Comparison of ENCODE assay signal across 11 cellular contexts in the genomic region with DNA sequence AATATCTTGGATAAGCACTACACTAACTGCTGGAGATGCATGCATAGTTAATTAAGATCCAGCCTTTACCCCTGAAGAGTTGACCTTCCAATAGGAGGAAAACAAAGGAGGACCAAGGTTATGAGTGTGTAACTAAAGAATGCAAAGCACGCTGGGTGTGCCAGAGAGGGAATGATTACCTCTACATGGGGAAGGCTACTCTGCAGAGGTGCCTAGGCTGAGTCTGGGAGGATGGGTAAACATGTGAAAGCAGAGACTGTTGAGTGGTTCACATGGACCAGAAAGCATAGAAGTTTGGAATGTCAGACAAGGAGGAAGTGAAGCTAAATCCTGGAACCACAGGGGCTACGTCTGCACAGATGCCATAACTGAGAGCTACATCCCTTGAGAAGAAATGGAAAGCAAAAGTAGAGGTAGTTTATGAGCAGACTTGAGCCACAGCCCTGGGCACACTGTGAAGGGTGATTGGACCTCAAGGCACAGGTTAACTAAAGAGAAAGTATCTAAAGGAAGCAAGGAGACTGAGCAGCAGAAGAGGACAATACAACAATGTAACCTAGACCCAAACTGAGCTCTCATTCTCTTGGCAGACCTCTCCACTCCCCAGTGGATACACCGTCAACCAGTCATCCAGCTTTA.
"Had no signal": no experiment of that assay in that cellular context is flagged by ENCODE, and none has a peak within 500 bp of the region (broad histone marks: within the 10 kb centered on the region; RNA-seq: fewer than 3 reads in every experiment).

No MANE protein-coding gene starts in this region.

- H3K4me3 ChIP-seq: dorsolateral prefrontal cortex, esophagus muscularis mucosa had no signal

- ATAC-seq: left cardiac atrium had no signal

- H3K9me3 ChIP-seq: esophagus muscularis mucosa had no signal

- H3K27me3 Mint-ChIP-seq: activated CD4-positive, alpha-beta memory T cell treated with anti-CD3 and anti-CD28 coated beads, Interleukin-2, amount 10 ng/mL, durations not matched to agents 7 days and 5 days; activated naive CD8-positive, alpha-beta T cell treated with anti-CD3 and anti-CD28 coated beads, Interleukin-2, amount 10 ng/mL, durations not matched to agents 7 days and 5 days had no signal

- H3K27me3 ChIP-seq: dorsolateral prefrontal cortex, esophagus muscularis mucosa had no signal

- H3K27ac ChIP-seq: dorsolateral prefrontal cortex, esophagus muscularis mucosa had no signal

- H3K27ac Mint-ChIP-seq: activated CD4-positive, alpha-beta memory T cell treated with anti-CD3 and anti-CD28 coated beads, Interleukin-2, amount 10 ng/mL, durations not matched to agents 7 days and 5 days; activated naive CD8-positive, alpha-beta T cell treated with anti-CD3 and anti-CD28 coated beads, Interleukin-2, amount 10 ng/mL, durations not matched to agents 7 days and 5 days; nephron progenitor cell had no signal

- H3K4me3 Mint-ChIP-seq: activated CD4-positive, alpha-beta memory T cell treated with anti-CD3 and anti-CD28 coated beads, Interleukin-2, amount 10 ng/mL, durations not matched to agents 7 days and 5 days; activated naive CD8-positive, alpha-beta T cell treated with anti-CD3 and anti-CD28 coated beads, Interleukin-2, amount 10 ng/mL, durations not matched to agents 7 days and 5 days; nephron progenitor cell had no signal

- H3K9me3 Mint-ChIP-seq: activated CD4-positive, alpha-beta memory T cell treated with anti-CD3 and anti-CD28 coated beads, Interleukin-2, amount 10 ng/mL, durations not matched to agents 7 days and 5 days; activated naive CD8-positive, alpha-beta T cell treated with anti-CD3 and anti-CD28 coated beads, Interleukin-2, amount 10 ng/mL, durations not matched to agents 7 days and 5 days; nephron progenitor cell had no signal

- DNase-seq: activated CD4-positive, alpha-beta memory T cell treated with anti-CD3 and anti-CD28 coated beads, Interleukin-2, amount 10 ng/mL, durations not matched to agents 7 days and 5 days; activated gamma-delta T cell treated with Interleukin-2 at 50 U/mL for 16 hours; activated naive CD8-positive, alpha-beta T cell treated with anti-CD3 and anti-CD28 coated beads, Interleukin-2, amount 10 ng/mL, durations not matched to agents 7 days and 5 days; activated T-cell treated with anti-CD3 and anti-CD28 coated beads, Interleukin-2, amount 50 U/mL, for 48 hours; anterior cingulate cortex; dorsolateral prefrontal cortex; left cardiac atrium; nephron progenitor cell; stimulated activated CD4-positive, alpha-beta T cell treated with anti-CD3 and anti-CD28 coated beads, Interleukin-15, amount 100 ng/mL, for 24 hours; stimulated activated CD4-positive, alpha-beta T cell treated with anti-CD3 and anti-CD28 coated beads, Interleukin-4, amount 100 ng/mL, for 4 hours had no signal
